ENCODE assay signal across 17 cellular contexts in the genomic region with DNA sequence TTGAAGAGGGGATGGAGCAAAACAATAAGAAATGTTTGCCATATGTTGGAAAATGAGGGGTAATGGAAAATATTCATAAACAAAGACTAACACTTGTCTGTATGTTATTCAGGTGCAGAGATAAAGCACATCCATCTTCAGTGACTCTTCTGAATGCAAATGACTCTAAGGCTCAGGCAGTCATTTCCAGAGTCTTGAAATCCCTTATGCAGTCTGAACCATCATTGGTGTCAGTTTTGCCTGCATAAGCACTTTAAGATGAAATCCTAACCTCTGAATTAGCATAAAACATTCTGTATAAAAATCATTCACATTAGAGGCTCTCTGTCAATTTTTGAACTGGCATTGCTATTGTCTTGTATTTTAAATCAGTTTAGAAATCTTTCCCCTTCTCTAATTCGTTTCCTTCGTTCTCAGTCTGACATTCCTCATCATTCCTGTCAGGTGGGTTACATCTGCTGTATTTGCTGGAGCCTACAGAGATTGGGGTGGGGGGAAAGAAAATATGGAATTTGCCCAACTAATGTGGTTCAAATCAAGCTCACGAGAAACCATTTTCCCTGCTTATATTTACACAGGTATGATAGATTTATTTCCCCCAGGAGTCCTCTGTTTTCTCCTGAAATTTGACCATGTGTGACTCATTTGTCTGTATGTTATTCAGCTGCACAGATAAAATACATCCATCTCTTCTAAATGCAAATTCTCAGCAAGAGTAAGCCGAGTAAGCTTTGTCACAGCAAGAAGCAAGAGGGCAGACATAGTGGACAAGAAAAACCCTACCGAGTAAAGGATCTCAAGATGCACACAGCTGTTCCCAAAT. TPM values are rescaled to one million over a fixed set of nuclear protein-coding genes. Genes with fewer than 3 reads are reported as not detected.
DNase-seq lines count a peak whose midpoint lies in the region; ATAC-seq and TF ChIP-seq lines count a peak whose summit lies in the region.
"Had no signal": no experiment of that assay in that cellular context is flagged by ENCODE, and none has a peak within 500 bp of the region (broad histone marks: within the 10 kb centered on the region; RNA-seq: fewer than 3 reads in every experiment).

No MANE protein-coding gene starts in this region.

- H3K36me3 ChIP-seq in HEK293 (ENCODE audit: control insufficient read depth in 2 of 2, insufficient read depth in 1 of 2, low read length in 2 of 2) = no peaks in the 10 kb centered on the region
- H3K36me3 ChIP-seq: Peyer's patch had no signal

- no peaks in the 10 kb centered on the region for H3K36me3 Mint-ChIP-seq in activated CD4-positive, alpha-beta T cell treated with anti-CD3 and anti-CD28 coated beads for 36 hours (ENCODE audit: low read depth)
- H3K36me3 Mint-ChIP-seq in activated T-helper 17 cell treated with anti-CD3 and anti-CD28 coated beads, Interleukin-2, amount 50 U/mL, for 72 hours (ENCODE audit: low read depth) = no peaks in the 10 kb centered on the region

- no peak overlapping the region for H3K27ac Mint-ChIP-seq in activated CD4-positive, alpha-beta T cell treated with anti-CD3 and anti-CD28 coated beads for 36 hours
- no peak overlapping the region for H3K27ac Mint-ChIP-seq in activated T-helper 17 cell treated with anti-CD3 and anti-CD28 coated beads, Interleukin-2, amount 50 U/mL, for 72 hours
- H3K27ac Mint-ChIP-seq: B cell had no signal

- ATAC-seq in activated CD4-positive, alpha-beta T cell treated with anti-CD3 and anti-CD28 coated beads for 36 hours = peak; percentile 77
- ATAC-seq in activated T-helper 17 cell treated with anti-CD3 and anti-CD28 coated beads, Interleukin-2, amount 50 U/mL, for 72 hours (replicated peaks) = peak; percentile 73
- ATAC-seq in GM18520 (IDR thresholded peaks at IDR 0.05; ENCODE audit: unreplicated experiment) = no peak
- ATAC-seq: Right ventricle myocardium inferior had no signal

- no peak for TF ChIP-seq CTCF in HEK293 (tag by site-specific recombination; IDR thresholded peaks at IDR 0.05)

- DNase-seq in NCI-H1417 (lab: John Stamatoyannopoulos, UW) = peak in 2 of 3 experiments; percentile 15 to 63
- DNase-seq in NCI-H1417 treated with DMSO at 0.1 percent for 48 hours (lab: John Stamatoyannopoulos, UW) = no peak
- DNase-seq in activated CD4-positive, alpha-beta T cell treated with anti-CD3 and anti-CD28 coated beads for 36 hours = no peak
- DNase-seq in activated CD4-positive, alpha-beta T cell treated with anti-CD3 and anti-CD28 coated beads, Interleukin-2, amount 50 U/mL, for 4 hours = no peak
- no peak for DNase-seq in HuH-7 (ENCODE audit: low spot score)
- DNase-seq: 8988T, MM.1S, NCI-H1092, NCI-H2029, NCI-H510A, Peyer's patch had no signal

- no peak overlapping the region; the same call in 1 of the 2 replicates for H3K27ac ChIP-seq in HEK293 (ENCODE audit: extremely low read depth, low read depth, low read length)
- H3K27ac ChIP-seq: HL-60, Peyer's patch had no signal

- intact Hi-C loops in activated CD4-positive, alpha-beta T cell treated with anti-CD3 and anti-CD28 coated beads for 36 hours (cut with DNase I, micrococcal nuclease) = no loop called here

- H3K4me3 Mint-ChIP-seq in activated CD4-positive, alpha-beta T cell treated with anti-CD3 and anti-CD28 coated beads for 36 hours = no peak overlapping the region
- H3K4me3 Mint-ChIP-seq in activated T-helper 17 cell treated with anti-CD3 and anti-CD28 coated beads, Interleukin-2, amount 50 U/mL, for 72 hours = no peak overlapping the region
- H3K4me3 Mint-ChIP-seq: B cell had no signal

- peaks cover 2% of the 10 kb centered on the region for H3K27me3 Mint-ChIP-seq in activated CD4-positive, alpha-beta T cell treated with anti-CD3 and anti-CD28 coated beads for 36 hours
- no peaks in the 10 kb centered on the region for H3K27me3 Mint-ChIP-seq in activated T-helper 17 cell treated with anti-CD3 and anti-CD28 coated beads, Interleukin-2, amount 50 U/mL, for 72 hours

- H3K4me1 Mint-ChIP-seq in activated CD4-positive, alpha-beta T cell treated with anti-CD3 and anti-CD28 coated beads for 36 hours = peaks cover 4% of the 10 kb centered on the region
- no peaks in the 10 kb centered on the region for H3K4me1 Mint-ChIP-seq in activated T-helper 17 cell treated with anti-CD3 and anti-CD28 coated beads, Interleukin-2, amount 50 U/mL, for 72 hours
- H3K4me1 Mint-ChIP-seq: B cell had no signal

- H3K4me1 ChIP-seq in HEK293 (ENCODE audit: control insufficient read depth, insufficient read depth, low read length) = peaks cover 8% of the 10 kb centered on the region
- H3K4me1 ChIP-seq: Peyer's patch had no signal

- H3K9me3 ChIP-seq in HEK293 (ENCODE audit: control insufficient read depth, insufficient read depth, low read depth, low read length) = no peaks in the 10 kb centered on the region
- H3K9me3 ChIP-seq: Peyer's patch had no signal

- CTCF ChIA-PET in activated CD4-positive, alpha-beta T cell treated with anti-CD3 and anti-CD28 coated beads for 36 hours (lab: Charles Lee) = no interaction called here
- CTCF ChIA-PET in HEK293 (lab: Yijun Ruan, JAX) = no interaction called here

- no peak overlapping the region for H3K4me3 ChIP-seq in HEK293 (ENCODE audit: low read depth, low read length)
- H3K4me3 ChIP-seq: Peyer's patch had no signal

- POLR2A ChIA-PET in activated CD4-positive, alpha-beta T cell treated with anti-CD3 and anti-CD28 coated beads for 36 hours (lab: Charles Lee) = no interaction called here
- POLR2A ChIA-PET in HEK293 (lab: Yijun Ruan, JAX) = interaction anchor here (1.3 kb wide), 1 partner anchor 17 kb away, joined by 3 read pairs; no protein-coding TSS in a partner anchor

- no peaks in the 10 kb centered on the region for H3K9me3 Mint-ChIP-seq in activated CD4-positive, alpha-beta T cell treated with anti-CD3 and anti-CD28 coated beads for 36 hours (ENCODE audit: low read depth)
- no peaks in the 10 kb centered on the region for H3K9me3 Mint-ChIP-seq in activated T-helper 17 cell treated with anti-CD3 and anti-CD28 coated beads, Interleukin-2, amount 50 U/mL, for 72 hours

TF ChIP-seq in HEK293, 187 proteins besides CTCF, POLR2A, EP300 and RAD21:
- TF ChIP-seq ZNF114 (tag by site-specific recombination; IDR thresholded peaks at IDR 0.05) (no peak), GLIS1 (tag by site-specific recombination; IDR thresholded peaks at IDR 0.05) (peak; percentile 12; the same call in 1 of the 2 replicates), OSR2 (tag by site-specific recombination; IDR thresholded peaks at IDR 0.05) (0 out of 2 replicates have a peak, but pooled peaks have one; percentile 12), ZNF366 (tag by site-specific recombination; conservative IDR thresholded peaks at IDR 0.05) (0 out of 2 replicates have a peak, but pooled peaks have one; percentile 10), ZNF791 (tag by site-specific recombination; IDR thresholded peaks at IDR 0.05) (no peak), ZNF629 (tag by site-specific recombination; IDR thresholded peaks at IDR 0.05) (peak; percentile 44; the same call in 1 of the 2 replicates), REPIN1 (tag by site-specific recombination; IDR thresholded peaks at IDR 0.05; ENCODE audit: low read depth) (no peak)
- TF ChIP-seq, protein P1, sequence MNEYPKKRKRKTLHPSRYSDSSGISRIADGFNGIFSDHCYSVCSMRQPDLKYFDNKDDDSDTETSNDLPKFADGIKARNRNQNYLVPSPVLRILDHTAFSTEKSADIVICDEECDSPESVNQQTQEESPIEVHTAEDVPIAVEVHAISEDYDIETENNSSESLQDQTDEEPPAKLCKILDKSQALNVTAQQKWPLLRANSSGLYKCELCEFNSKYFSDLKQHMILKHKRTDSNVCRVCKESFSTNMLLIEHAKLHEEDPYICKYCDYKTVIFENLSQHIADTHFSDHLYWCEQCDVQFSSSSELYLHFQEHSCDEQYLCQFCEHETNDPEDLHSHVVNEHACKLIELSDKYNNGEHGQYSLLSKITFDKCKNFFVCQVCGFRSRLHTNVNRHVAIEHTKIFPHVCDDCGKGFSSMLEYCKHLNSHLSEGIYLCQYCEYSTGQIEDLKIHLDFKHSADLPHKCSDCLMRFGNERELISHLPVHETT (tag by site-specific recombination; IDR thresholded peaks at IDR 0.05) = peak; percentile 25; the same call in 1 of the 2 replicates
- TF ChIP-seq, protein P2, sequence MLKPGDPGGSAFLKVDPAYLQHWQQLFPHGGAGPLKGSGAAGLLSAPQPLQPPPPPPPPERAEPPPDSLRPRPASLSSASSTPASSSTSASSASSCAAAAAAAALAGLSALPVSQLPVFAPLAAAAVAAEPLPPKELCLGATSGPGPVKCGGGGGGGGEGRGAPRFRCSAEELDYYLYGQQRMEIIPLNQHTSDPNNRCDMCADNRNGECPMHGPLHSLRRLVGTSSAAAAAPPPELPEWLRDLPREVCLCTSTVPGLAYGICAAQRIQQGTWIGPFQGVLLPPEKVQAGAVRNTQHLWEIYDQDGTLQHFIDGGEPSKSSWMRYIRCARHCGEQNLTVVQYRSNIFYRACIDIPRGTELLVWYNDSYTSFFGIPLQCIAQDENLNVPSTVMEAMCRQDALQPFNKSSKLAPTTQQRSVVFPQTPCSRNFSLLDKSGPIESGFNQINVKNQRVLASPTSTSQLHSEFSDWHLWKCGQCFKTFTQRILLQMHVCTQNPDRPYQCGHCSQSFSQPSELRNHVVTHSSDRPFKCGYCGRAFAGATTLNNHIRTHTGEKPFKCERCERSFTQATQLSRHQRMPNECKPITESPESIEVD (tag by site-specific recombination; IDR thresholded peaks at IDR 0.05) = peak; percentile 73
TF ChIP-seq in HEK293: peak in this region for 6.

RNA-seq across cellular contexts. Expression of a gene that starts 31.6 kb away (rescaled TPM):
- total RNA-seq in activated CD4-positive, alpha-beta T cell treated with anti-CD3 and anti-CD28 coated beads for 36 hours = under 1 TPM; 0.48 to 0.67 TPM
- under 1 TPM; 0.42 to 0.89 TPM for total RNA-seq in activated T-helper 17 cell treated with anti-CD3 and anti-CD28 coated beads, Interleukin-2, amount 50 U/mL, for 72 hours

Comparison
In these comparisons a context has a peak if more than half of its experiments do, and no peak if none do; other contexts are left out.
1. DNase-seq: peak in NCI-H1417 (2 of 3); none in NCI-H1417 treated with DMSO at 0.1 percent for 48 hours (single experiment), activated CD4-positive, alpha-beta T cell treated with anti-CD3 and anti-CD28 coated beads for 36 hours (single experiment), activated CD4-positive, alpha-beta T cell treated with anti-CD3 and anti-CD28 coated beads, Interleukin-2, amount 50 U/mL, for 4 hours (0 of 2) and HuH-7 (single experiment).